ENCODE assay signal across 25 cellular contexts in the genomic region with DNA sequence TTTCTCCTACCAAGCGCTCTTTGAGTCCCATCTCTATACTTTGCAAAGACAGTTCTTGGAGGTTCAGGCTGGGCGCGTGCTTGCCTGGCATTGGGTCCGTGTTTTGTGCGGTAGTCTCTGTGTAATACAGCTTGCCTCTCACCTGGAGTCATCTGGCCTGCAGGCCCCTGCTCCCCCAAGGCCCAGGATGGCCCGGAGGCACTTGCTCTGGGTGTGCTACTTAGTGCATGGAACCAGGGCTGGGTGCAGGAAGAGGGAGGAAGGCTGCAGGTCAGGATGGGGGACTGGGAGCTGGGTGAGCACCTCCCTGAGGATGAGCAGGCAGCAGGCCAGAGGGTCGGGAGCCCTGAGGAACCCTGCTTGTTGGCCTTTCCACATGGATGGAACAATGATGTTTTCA.
DNase-seq lines count a peak whose midpoint lies in the region; ATAC-seq and TF ChIP-seq lines count a peak whose summit lies in the region.
"Had no signal": no experiment of that assay in that cellular context is flagged by ENCODE, and none has a peak within 500 bp of the region (broad histone marks: within the 10 kb centered on the region; RNA-seq: fewer than 3 reads in every experiment).

No MANE protein-coding gene starts in this region.

- H3K9ac ChIP-seq in Loucy (ENCODE audit: low read depth, low read length, poor library complexity, severe bottlenecking), result peak overlapping the region; percentile 74

- H3K4me3 Mint-ChIP-seq in activated CD4-positive, alpha-beta memory T cell treated with anti-CD3 and anti-CD28 coated beads, Interleukin-2, amount 10 ng/mL, durations not matched to agents 7 days and 5 days, result no peak overlapping the region
- H3K4me3 Mint-ChIP-seq in activated CD4-positive, alpha-beta memory T cell treated with anti-CD3 and anti-CD28 coated beads for 36 hours, result no peak overlapping the region
- H3K4me3 Mint-ChIP-seq in activated naive CD8-positive, alpha-beta T cell treated with anti-CD3 and anti-CD28 coated beads, Interleukin-2, amount 10 ng/mL, durations not matched to agents 7 days and 5 days, result peak overlapping the region; percentile 66
- H3K4me3 Mint-ChIP-seq in stimulated activated naive B cell treated with anti-CD40 and anti-IgM and Interleukin-4, amounts not matched to agents 10 μg/mL and 1 μg/mL and 100 μg/mL, for 72 hours, result no peak overlapping the region
- H3K4me3 Mint-ChIP-seq: B cell; effector memory CD8-positive, alpha-beta T cell; natural killer cell had no signal

- no peak overlapping the region for H3K4me3 ChIP-seq in Loucy (ENCODE audit: low read length, poor library complexity, severe bottlenecking)
- H3K4me3 ChIP-seq: heart left ventricle, tibial artery had no signal

- peak overlapping the region; percentile 80 for H3K4me2 ChIP-seq in Loucy (ENCODE audit: low read depth, low read length, poor library complexity, severe bottlenecking)

- H3K9me3 Mint-ChIP-seq in activated CD4-positive, alpha-beta memory T cell treated with anti-CD3 and anti-CD28 coated beads, Interleukin-2, amount 10 ng/mL, durations not matched to agents 7 days and 5 days, result no peaks in the 10 kb centered on the region
- H3K9me3 Mint-ChIP-seq in activated CD4-positive, alpha-beta memory T cell treated with anti-CD3 and anti-CD28 coated beads for 36 hours, result no peaks in the 10 kb centered on the region
- no peaks in the 10 kb centered on the region for H3K9me3 Mint-ChIP-seq in activated naive CD8-positive, alpha-beta T cell treated with anti-CD3 and anti-CD28 coated beads, Interleukin-2, amount 10 ng/mL, durations not matched to agents 7 days and 5 days
- no peaks in the 10 kb centered on the region for H3K9me3 Mint-ChIP-seq in stimulated activated naive B cell treated with anti-CD40 and anti-IgM and Interleukin-4, amounts not matched to agents 10 μg/mL and 1 μg/mL and 100 μg/mL, for 72 hours
- H3K9me3 Mint-ChIP-seq: effector memory CD8-positive, alpha-beta T cell; natural killer cell; stimulated activated naive CD8-positive, alpha-beta T cell treated with anti-CD3 and anti-CD28 coated beads, Interleukin-15, amount 100 ng/mL, for 72 hours had no signal

- DNase-seq in activated CD4-positive, alpha-beta memory T cell treated with anti-CD3 and anti-CD28 coated beads, Interleukin-2, amount 10 ng/mL, durations not matched to agents 7 days and 5 days, result no peak
- no peak for DNase-seq in activated CD4-positive, alpha-beta memory T cell treated with anti-CD3 and anti-CD28 coated beads for 36 hours
- DNase-seq in activated naive CD8-positive, alpha-beta T cell treated with anti-CD3 and anti-CD28 coated beads, Interleukin-2, amount 10 ng/mL, durations not matched to agents 7 days and 5 days, result no peak
- no peak for DNase-seq in stimulated activated naive B cell treated with anti-CD40 and anti-IgM and Interleukin-4, amounts not matched to agents 10 μg/mL and 1 μg/mL and 100 μg/mL, for 72 hours
- DNase-seq in NCI-H510A treated with DMSO at 0.1 percent for 48 hours (lab: John Stamatoyannopoulos, UW), result no peak
- DNase-seq in AG20443 (ENCODE audit: low spot score), result no peak
- DNase-seq: activated CD4-positive, CD25-positive, alpha-beta regulatory T cell treated with anti-CD3 and anti-CD28 coated beads, Interleukin-2, amount 50 U/mL, for 72 hours; brain microvascular endothelial cell; DMS79; effector memory CD8-positive, alpha-beta T cell; GF-D8; H7; kidney; midbrain; natural killer cell; NCI-H1048; NCI-H187; NCI-H2171; NCI-H524; stimulated activated naive CD8-positive, alpha-beta T cell treated with anti-CD3 and anti-CD28 coated beads, Interleukin-15, amount 100 ng/mL, for 72 hours had no signal

- H3K4me1 ChIP-seq in Loucy (ENCODE audit: insufficient read depth, low read length, poor library complexity, severe bottlenecking), result peaks cover 88% of the 10 kb centered on the region

- no peaks in the 10 kb centered on the region for H3K9me3 ChIP-seq in Loucy (ENCODE audit: insufficient read depth, low read depth, low read length)
- H3K9me3 ChIP-seq: heart left ventricle, tibial artery had no signal

- H3K27ac Mint-ChIP-seq in activated CD4-positive, alpha-beta memory T cell treated with anti-CD3 and anti-CD28 coated beads, Interleukin-2, amount 10 ng/mL, durations not matched to agents 7 days and 5 days, result peak overlapping the region; percentile 72
- no peak overlapping the region for H3K27ac Mint-ChIP-seq in activated CD4-positive, alpha-beta memory T cell treated with anti-CD3 and anti-CD28 coated beads for 36 hours
- H3K27ac Mint-ChIP-seq in activated naive CD8-positive, alpha-beta T cell treated with anti-CD3 and anti-CD28 coated beads, Interleukin-2, amount 10 ng/mL, durations not matched to agents 7 days and 5 days, result peak overlapping the region; percentile 40
- peak overlapping the region; percentile 37 for H3K27ac Mint-ChIP-seq in stimulated activated naive B cell treated with anti-CD40 and anti-IgM and Interleukin-4, amounts not matched to agents 10 μg/mL and 1 μg/mL and 100 μg/mL, for 72 hours
- H3K27ac Mint-ChIP-seq: B cell; effector memory CD8-positive, alpha-beta T cell; natural killer cell had no signal

- H2AFZ ChIP-seq in Loucy (ENCODE audit: low read length), result no peak overlapping the region

- no peaks in the 10 kb centered on the region for H3K27me3 ChIP-seq in Loucy (ENCODE audit: insufficient read depth, low read length, poor library complexity, severe bottlenecking)
- H3K27me3 ChIP-seq: brain microvascular endothelial cell, heart left ventricle, tibial artery had no signal

- no peaks in the 10 kb centered on the region for H3K9me2 ChIP-seq in Loucy (replicated peaks; ENCODE audit: low read depth, low read length)

- H4K20me1 ChIP-seq in Loucy (ENCODE audit: insufficient read depth, low read length, poor library complexity, severe bottlenecking), result no peaks in the 10 kb centered on the region

- POLR2A ChIA-PET in activated CD4-positive, alpha-beta memory T cell treated with anti-CD3 and anti-CD28 coated beads, Interleukin-2, amount 10 ng/mL, durations not matched to agents 7 days and 5 days (lab: Charles Lee), result interaction anchor here (0.8 to 1.0 kb wide), 2 partner anchors 11 to 12 kb away, joined by 3 read pairs; no protein-coding TSS in a partner anchor
- POLR2A ChIA-PET in activated CD4-positive, alpha-beta memory T cell treated with anti-CD3 and anti-CD28 coated beads for 36 hours (lab: Charles Lee), result interaction anchor here (0.7 to 3.2 kb wide), 2 partner anchors 62 to 173 kb away, joined by 3 to 10 read pairs; no protein-coding TSS in a partner anchor
- POLR2A ChIA-PET in activated naive CD8-positive, alpha-beta T cell treated with anti-CD3 and anti-CD28 coated beads, Interleukin-2, amount 10 ng/mL, durations not matched to agents 7 days and 5 days (lab: Charles Lee), result no interaction called here

- no peaks in the 10 kb centered on the region for H3K36me3 ChIP-seq in Loucy (ENCODE audit: insufficient read depth, low read length)
- H3K36me3 ChIP-seq: brain microvascular endothelial cell, tibial artery had no signal

- CTCF ChIA-PET in activated CD4-positive, alpha-beta memory T cell treated with anti-CD3 and anti-CD28 coated beads, Interleukin-2, amount 10 ng/mL, durations not matched to agents 7 days and 5 days (lab: Charles Lee), result interaction anchor here (1.4 kb wide), 1 partner anchor 223 kb away, joined by 4 read pairs; no protein-coding TSS in a partner anchor
- CTCF ChIA-PET in activated CD4-positive, alpha-beta memory T cell treated with anti-CD3 and anti-CD28 coated beads for 36 hours (lab: Charles Lee), result interaction anchor here (1.1 to 2.4 kb wide), 3 partner anchors 190 to 223 kb away, joined by 3 to 13 read pairs (median 3); no protein-coding TSS in a partner anchor

- ATAC-seq in activated naive CD8-positive, alpha-beta T cell treated with anti-CD3 and anti-CD28 coated beads, Interleukin-2, amount 10 ng/mL, durations not matched to agents 7 days and 5 days (ENCODE audit: low read depth), result no peak
- ATAC-seq in stimulated activated naive B cell treated with anti-CD40 and anti-IgM and Interleukin-4, amounts not matched to agents 10 μg/mL and 1 μg/mL and 100 μg/mL, for 72 hours (replicated peaks), result no peak
- ATAC-seq in GM21576 (IDR thresholded peaks at IDR 0.05; ENCODE audit: unreplicated experiment), result no peak
- ATAC-seq: effector memory CD8-positive, alpha-beta T cell; heart left ventricle; natural killer cell; stimulated activated naive CD8-positive, alpha-beta T cell treated with anti-CD3 and anti-CD28 coated beads, Interleukin-15, amount 100 ng/mL, for 72 hours had no signal

- no peak for TF ChIP-seq CTCF in Loucy (conservative IDR thresholded peaks at IDR 0.05; ENCODE audit: low read length)

- peaks cover 7% of the 10 kb centered on the region; the same call in 1 of the 2 replicates for H3F3A ChIP-seq in Loucy (ENCODE audit: low read depth)

- no peaks in the 10 kb centered on the region for H3K36me3 Mint-ChIP-seq in activated CD4-positive, alpha-beta memory T cell treated with anti-CD3 and anti-CD28 coated beads, Interleukin-2, amount 10 ng/mL, durations not matched to agents 7 days and 5 days (ENCODE audit: low read depth)
- no peaks in the 10 kb centered on the region for H3K36me3 Mint-ChIP-seq in activated CD4-positive, alpha-beta memory T cell treated with anti-CD3 and anti-CD28 coated beads for 36 hours
- H3K36me3 Mint-ChIP-seq in activated naive CD8-positive, alpha-beta T cell treated with anti-CD3 and anti-CD28 coated beads, Interleukin-2, amount 10 ng/mL, durations not matched to agents 7 days and 5 days, result no peaks in the 10 kb centered on the region
- H3K36me3 Mint-ChIP-seq in stimulated activated naive B cell treated with anti-CD40 and anti-IgM and Interleukin-4, amounts not matched to agents 10 μg/mL and 1 μg/mL and 100 μg/mL, for 72 hours, result no peaks in the 10 kb centered on the region
- H3K36me3 Mint-ChIP-seq: natural killer cell had no signal

- intact Hi-C loops in activated CD4-positive, alpha-beta memory T cell treated with anti-CD3 and anti-CD28 coated beads for 36 hours (cut with micrococcal nuclease), result loop anchor here (2.0 to 5.0 kb wide), 7 partner anchors 17 to 173 kb away; no protein-coding TSS in a partner anchor

- H3K79me2 ChIP-seq in Loucy (ENCODE audit: insufficient read depth, low read length), result peaks cover 47% of the 10 kb centered on the region

- H3K4me1 Mint-ChIP-seq in activated CD4-positive, alpha-beta memory T cell treated with anti-CD3 and anti-CD28 coated beads, Interleukin-2, amount 10 ng/mL, durations not matched to agents 7 days and 5 days, result peaks cover 47% of the 10 kb centered on the region
- peaks cover 55% of the 10 kb centered on the region for H3K4me1 Mint-ChIP-seq in activated CD4-positive, alpha-beta memory T cell treated with anti-CD3 and anti-CD28 coated beads for 36 hours (ENCODE audit: low read depth)
- H3K4me1 Mint-ChIP-seq in activated naive CD8-positive, alpha-beta T cell treated with anti-CD3 and anti-CD28 coated beads, Interleukin-2, amount 10 ng/mL, durations not matched to agents 7 days and 5 days, result peaks cover 52% of the 10 kb centered on the region
- H3K4me1 Mint-ChIP-seq in stimulated activated naive B cell treated with anti-CD40 and anti-IgM and Interleukin-4, amounts not matched to agents 10 μg/mL and 1 μg/mL and 100 μg/mL, for 72 hours, result peaks cover 25 to 47% of the 10 kb centered on the region in 2 donors

- H3K27me3 Mint-ChIP-seq in activated CD4-positive, alpha-beta memory T cell treated with anti-CD3 and anti-CD28 coated beads, Interleukin-2, amount 10 ng/mL, durations not matched to agents 7 days and 5 days, result no peaks in the 10 kb centered on the region
- no peaks in the 10 kb centered on the region for H3K27me3 Mint-ChIP-seq in activated CD4-positive, alpha-beta memory T cell treated with anti-CD3 and anti-CD28 coated beads for 36 hours
- no peaks in the 10 kb centered on the region for H3K27me3 Mint-ChIP-seq in activated naive CD8-positive, alpha-beta T cell treated with anti-CD3 and anti-CD28 coated beads, Interleukin-2, amount 10 ng/mL, durations not matched to agents 7 days and 5 days
- H3K27me3 Mint-ChIP-seq in stimulated activated naive B cell treated with anti-CD40 and anti-IgM and Interleukin-4, amounts not matched to agents 10 μg/mL and 1 μg/mL and 100 μg/mL, for 72 hours, result peaks cover 0 to 3% of the 10 kb centered on the region in 2 donors
- H3K27me3 Mint-ChIP-seq: stimulated activated naive CD8-positive, alpha-beta T cell treated with anti-CD3 and anti-CD28 coated beads, Interleukin-15, amount 100 ng/mL, for 72 hours had no signal
